Comparison of ENCODE assay signal across 8 cellular contexts in the genomic region with DNA sequence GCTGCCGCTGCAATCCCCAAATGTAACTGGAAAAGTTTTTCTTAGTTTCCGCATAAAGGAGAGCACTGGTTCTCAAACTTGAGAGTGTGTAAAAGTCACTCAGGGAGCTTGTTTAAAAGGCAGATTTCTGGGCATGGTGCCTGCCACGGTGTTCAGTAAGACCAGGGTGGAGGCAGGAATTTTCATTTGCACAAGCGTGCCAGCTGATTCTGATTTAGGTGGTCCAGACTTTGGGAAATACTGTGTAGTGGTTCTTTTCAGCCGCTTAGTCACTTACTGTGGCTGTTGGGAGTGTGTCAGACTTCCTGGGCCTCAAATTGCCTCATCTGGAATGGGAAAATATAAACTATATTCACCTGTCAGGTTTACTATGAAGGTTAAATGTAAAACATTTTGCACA. TPM values are rescaled to one million over a fixed set of nuclear protein-coding genes. Genes with fewer than 3 reads are reported as not detected.
A peak's percentile ranks its signal among the peaks of the same experiment; 100 is the strongest.
DNase-seq lines count a peak whose midpoint lies in the region; ATAC-seq and TF ChIP-seq lines count a peak whose summit lies in the region.

No MANE protein-coding gene starts in this region.

- no peaks in the 10 kb centered on the region for H3K9me3 Mint-ChIP-seq in natural killer cell

- H3K36me3 ChIP-seq in BLaER1, result no peaks in the 10 kb centered on the region

- H4K20me1 ChIP-seq in BLaER1, result no peaks in the 10 kb centered on the region

- no peaks in the 10 kb centered on the region for H3K27me3 ChIP-seq in BLaER1

- no peaks in the 10 kb centered on the region for H3K36me3 Mint-ChIP-seq in natural killer cell

- H3K27ac ChIP-seq in BLaER1, result no peak overlapping the region

- peak overlapping the region; percentile 61 for H3K9ac ChIP-seq in BLaER1

- DNase-seq in LHCN-M2 (ENCODE audit: low read depth) (peak; percentile 50), dedifferentiated amniotic fluid mesenchymal stem cell (ENCODE audit: extremely low spot score) (peak; percentile 36), natural killer cell (no peak), NCI-H524 (lab: John Stamatoyannopoulos, UW) (no peak), NCI-H510A (lab: John Stamatoyannopoulos, UW) (no peak)
- no peak for DNase-seq in activated CD4-positive, alpha-beta T cell treated with anti-CD3 and anti-CD28 coated beads, Interleukin-2, amount 50 U/mL, for 4 hours

- peaks cover 9 to 13% of the 10 kb centered on the region in 2 donors for H3K4me1 Mint-ChIP-seq in natural killer cell

- H3K27ac Mint-ChIP-seq in natural killer cell, result peak overlapping the region; percentile 54 to 85

- H3K4me2 ChIP-seq in BLaER1, result peak overlapping the region; percentile 90

- ATAC-seq in natural killer cell (no peak), GM18873 (IDR thresholded peaks at IDR 0.05; ENCODE audit: low FRiP score, unreplicated experiment) (no peak)

- intact Hi-C loops in natural killer cell (cut with micrococcal nuclease), result no loop called here

- H3K4me3 Mint-ChIP-seq in natural killer cell, result peak overlapping the region; percentile 94

- H3K4me3 ChIP-seq in BLaER1, result peak overlapping the region; percentile 77

- peaks cover 13% of the 10 kb centered on the region for H3K4me1 ChIP-seq in BLaER1

- no peak for TF ChIP-seq CTCF in natural killer cell (IDR thresholded peaks at IDR 0.05)

- H3K27me3 Mint-ChIP-seq in natural killer cell (ENCODE audit: low read depth in 2 of 2), result peaks cover 0 to 5% of the 10 kb centered on the region in 2 donors

- no peaks in the 10 kb centered on the region for H3K9me3 ChIP-seq in BLaER1

RNA-seq across cellular contexts. Expression of a gene that starts 0.8 kb away (rescaled TPM):
- total RNA-seq in LHCN-M2 (2014; rRNA removed) (37.7 and 39.8 TPM in 2 replicates), natural killer cell (1 to 10 TPM; 1.2 to 2.3 (median 2.0) TPM)
- polyA plus RNA-seq in LHCN-M2 (2012), result 55.3 TPM

Comparison
In these comparisons a context has a peak if more than half of its experiments do, and no peak if none do; other contexts are left out.
1. DNase-seq: peak in LHCN-M2 (single experiment) and dedifferentiated amniotic fluid mesenchymal stem cell (single experiment); none in natural killer cell (single experiment), NCI-H524 (0 of 2), NCI-H510A (single experiment) and activated CD4-positive, alpha-beta T cell treated with anti-CD3 and anti-CD28 coated beads, Interleukin-2, amount 50 U/mL, for 4 hours (0 of 2).
2. RNA of a gene that starts 0.8 kb away (total RNA-seq): 37.7 to 39.8 TPM in LHCN-M2; 1.2 to 2.3 TPM in natural killer cell; every median in the first group is over 10 times any median in the second.